8 cellular contexts compared by ENCODE assay signal in genomic region chr6:149923327-149923986, GRCh38. TPM values are rescaled to one million over a fixed set of nuclear protein-coding genes. Genes with fewer than 3 reads are reported as not detected.
DNase-seq lines count a peak whose midpoint lies in the region; ATAC-seq, FAIRE-seq and TF ChIP-seq lines count a peak whose summit lies in the region.

No MANE protein-coding gene starts in this region.

- ATAC-seq in HG02981 (IDR thresholded peaks at IDR 0.05; ENCODE audit: unreplicated experiment) = no peak

- TF ChIP-seq RAD21 in liver (IDR thresholded peaks at IDR 0.05) = no peak

- H3K4me1 Mint-ChIP-seq in T-helper 2 cell treated with Interferon-gamma antibody and Interleukin-4, amounts not matched to agents 5 μg/mL and 100 μg/mL, for 36 hours (ENCODE audit: low read depth) = peaks cover 12% of the 10 kb centered on the region

- TF ChIP-seq CTCF in astrocyte of the spinal cord (IDR thresholded peaks at IDR 0.05; ENCODE audit: low read depth, low read length) (no peak), liver (IDR thresholded peaks at IDR 0.05; ENCODE audit: low read depth, low read length, missing input control) (no peak)

- H3K27me3 Mint-ChIP-seq in T-helper 2 cell treated with Interferon-gamma antibody and Interleukin-4, amounts not matched to agents 5 μg/mL and 100 μg/mL, for 36 hours (ENCODE audit: low read depth) = peaks cover 85% of the 10 kb centered on the region

- H3K4me3 ChIP-seq in astrocyte of the spinal cord (ENCODE audit: low read depth, low read length) (peak overlapping the region; percentile 59), liver (ENCODE audit: low read depth in 1 of 3, low read length in 3 of 3) (peak overlapping the region in 2 of 3 donors; percentile 43 to 63), subcutaneous abdominal adipose tissue (ENCODE audit: low read depth in 1 of 5, low read length in 5 of 5) (peak overlapping the region; percentile 45 to 79 (median 69))

- no peak for FAIRE-seq in frontal cortex (lab: Jason Lieb, UNC)

- no peak overlapping the region for H3K27ac Mint-ChIP-seq in T-helper 2 cell treated with Interferon-gamma antibody and Interleukin-4, amounts not matched to agents 5 μg/mL and 100 μg/mL, for 36 hours

- H3K4me1 ChIP-seq in liver (ENCODE audit: control insufficient read depth in 4 of 4, insufficient read depth in 4 of 4, low read length in 3 of 4) = peaks cover 0 to 23% (median 15%) of the 10 kb centered on the region in 4 donors
- H3K4me1 ChIP-seq in subcutaneous abdominal adipose tissue (ENCODE audit: control insufficient read depth in 5 of 5, insufficient read depth in 5 of 5, low read length in 5 of 5) = peaks cover 4 to 35% (median 29%) of the 10 kb centered on the region in 5 donors

- in situ Hi-C loops in astrocyte of the spinal cord (cut with HindIII; ENCODE audit: low sequenced_read_pairs) = no loop called here

- 30% methylated on average over 33 of the region's 33 CpGs for WGBS in liver

- no peaks in the 10 kb centered on the region for H3K36me3 Mint-ChIP-seq in T-helper 2 cell treated with Interferon-gamma antibody and Interleukin-4, amounts not matched to agents 5 μg/mL and 100 μg/mL, for 36 hours (ENCODE audit: low read depth)

- H3K9me3 Mint-ChIP-seq in T-helper 2 cell treated with Interferon-gamma antibody and Interleukin-4, amounts not matched to agents 5 μg/mL and 100 μg/mL, for 36 hours = no peaks in the 10 kb centered on the region

- H3K9ac ChIP-seq in liver (ENCODE audit: low read depth in 1 of 2, low read length in 2 of 2) (no peak overlapping the region), subcutaneous abdominal adipose tissue (ENCODE audit: low read length in 5 of 5) (peak overlapping the region in 2 of 5 donors; percentile 6 to 68)

- H3K27ac ChIP-seq in liver (ENCODE audit: low read depth in 1 of 2, low read length in 2 of 2) (no peak overlapping the region), subcutaneous abdominal adipose tissue (ENCODE audit: low read depth, low read length) (no peak overlapping the region)

- H3K9me3 ChIP-seq in liver (ENCODE audit: control insufficient read depth in 4 of 4, low read length in 3 of 4) (no peaks in the 10 kb centered on the region), subcutaneous abdominal adipose tissue (ENCODE audit: control insufficient read depth in 5 of 5, low read length in 5 of 5) (no peaks in the 10 kb centered on the region)

- H3K36me3 ChIP-seq in liver (ENCODE audit: control insufficient read depth in 4 of 4, insufficient read depth in 3 of 4, low read depth in 1 of 4, low read length in 3 of 4) (no peaks in the 10 kb centered on the region), subcutaneous abdominal adipose tissue (ENCODE audit: control insufficient read depth in 5 of 5, insufficient read depth in 5 of 5, low read length in 5 of 5) (no peaks in the 10 kb centered on the region)

- peak overlapping the region; percentile 85 for H3K4me3 Mint-ChIP-seq in T-helper 2 cell treated with Interferon-gamma antibody and Interleukin-4, amounts not matched to agents 5 μg/mL and 100 μg/mL, for 36 hours

- no peaks in the 10 kb centered on the region for H3K27me3 ChIP-seq in liver (ENCODE audit: control insufficient read depth in 4 of 4, insufficient read depth in 4 of 4, low read length in 3 of 4)
- H3K27me3 ChIP-seq in subcutaneous abdominal adipose tissue (ENCODE audit: control insufficient read depth in 5 of 5, insufficient read depth in 4 of 5, low read length in 5 of 5) = peaks cover 0 to 5% (median 0%) of the 10 kb centered on the region in 5 donors

- no peak for DNase-seq in T-helper 2 cell treated with Interferon-gamma antibody and Interleukin-4, amounts not matched to agents 5 μg/mL and 100 μg/mL, for 36 hours (ENCODE audit: low spot score)
- no peak for DNase-seq in T-helper 2 cell
- no peak for DNase-seq in astrocyte of the spinal cord (ENCODE audit: low read depth, low spot score)
- no peak for DNase-seq in NCI-H146 (lab: John Stamatoyannopoulos, UW)
- DNase-seq in frontal cortex (ENCODE audit: low spot score in 2 of 2) = no peak

TF ChIP-seq in liver, 16 proteins besides CTCF, POLR2A, EP300 and RAD21:
- TF ChIP-seq JUND (IDR thresholded peaks at IDR 0.05) (no peak), TAF1 (conservative IDR thresholded peaks at IDR 0.05) (no peak), ZBTB33 (IDR thresholded peaks at IDR 0.05) (no peak), MAX (IDR thresholded peaks at IDR 0.05) (no peak), FOXA1 (IDR thresholded peaks at IDR 0.05) (no peak), GABPA (IDR thresholded peaks at IDR 0.05 in 1 of 2, conservative IDR thresholded peaks at IDR 0.05 in 1 of 2) (no peak), RXRA (IDR thresholded peaks at IDR 0.05) (no peak), EGR1 (IDR thresholded peaks at IDR 0.05; ENCODE audit: low read depth in 2 of 2) (no peak), HNF4G (IDR thresholded peaks at IDR 0.05) (no peak), HNF4A (conservative IDR thresholded peaks at IDR 0.05) (no peak), SP1 (IDR thresholded peaks at IDR 0.05) (no peak), REST (IDR thresholded peaks at IDR 0.05) (no peak), FOXA2 (IDR thresholded peaks at IDR 0.05) (no peak), ATF3 (IDR thresholded peaks at IDR 0.05) (no peak), NR2F2 (IDR thresholded peaks at IDR 0.05) (no peak), YY1 (IDR thresholded peaks at IDR 0.05) (no peak)

RNA-seq across cellular contexts. Expression of gene RAET1G, which starts 0.5 kb away (rescaled TPM):
- total RNA-seq in liver (not detected), frontal cortex (not detected)
- not detected for polyA plus RNA-seq in liver

RNA-seq across cellular contexts. Expression of gene ULBP2, which starts 18.4 kb away (rescaled TPM):
- total RNA-seq in liver = under 1 TPM; 0.14 to 0.25 TPM
- under 1 TPM; 0.15 to 0.27 TPM for polyA plus RNA-seq in liver
- 5.3 TPM for total RNA-seq in frontal cortex

RNA-seq across cellular contexts. Expression of gene RAET1E, which starts 25.5 kb away (rescaled TPM):
- total RNA-seq in liver (not detected), frontal cortex (not detected)
- not detected for polyA plus RNA-seq in liver

RNA-seq across cellular contexts. Expression of gene ULBP1, which starts 40.3 kb away (rescaled TPM):
- total RNA-seq in liver (under 1 TPM; under 0.01 to 0.05 TPM), frontal cortex (1.6 TPM)
- polyA plus RNA-seq in liver = under 1 TPM in 1 of 2 donors, not detected in 1; 0.03 TPM

RNA-seq across cellular contexts. Expression of gene LRP11, which starts 59.3 kb away (rescaled TPM):
- total RNA-seq in liver = 10 to 100 TPM in 1 of 2 donors, 1 to 10 TPM in 1; 7.2 to 13.3 TPM
- polyA plus RNA-seq in liver = 1 to 10 TPM; 3.4 to 4.8 TPM
- 30.6 TPM for total RNA-seq in frontal cortex
